In genomic region chr7:120992272-120993010, GRCh38 we compare ENCODE assay signal across 2 cellular contexts.
TF ChIP-seq lines count a peak whose summit lies in the region.

No MANE protein-coding gene starts in this region.

TF ChIP-seq in IMR-90, 13 proteins besides CTCF, POLR2A, EP300 and RAD21:
- no peak for TF ChIP-seq CHD1 (IDR thresholded peaks at IDR 0.05; ENCODE audit: low read depth, low read length)
- TF ChIP-seq USF2 (IDR thresholded peaks at IDR 0.05; ENCODE audit: low read depth, low read length), result no peak
- TF ChIP-seq RCOR1 (IDR thresholded peaks at IDR 0.05; ENCODE audit: insufficient replicate concordance, low read length), result no peak
- TF ChIP-seq CEBPB (IDR thresholded peaks at IDR 0.05; ENCODE audit: low read depth, low read length), result no peak
- TF ChIP-seq MAZ (IDR thresholded peaks at IDR 0.05; ENCODE audit: borderline replicate concordance, low read depth, low read length), result no peak
- TF ChIP-seq BHLHE40 (IDR thresholded peaks at IDR 0.05; ENCODE audit: low read depth, low read length), result no peak
- no peak for TF ChIP-seq NFE2L2 (IDR thresholded peaks at IDR 0.05; ENCODE audit: low read depth, low read length)
- no peak for TF ChIP-seq MXI1 (IDR thresholded peaks at IDR 0.05; ENCODE audit: borderline replicate concordance, low read depth, low read length)
- TF ChIP-seq MAFK (IDR thresholded peaks at IDR 0.05; ENCODE audit: low read depth, low read length), result no peak
- TF ChIP-seq ELK1 (IDR thresholded peaks at IDR 0.05; ENCODE audit: borderline replicate concordance, low read depth, low read length), result no peak
- TF ChIP-seq FOS (IDR thresholded peaks at IDR 0.05; ENCODE audit: low read depth, low read length), result no peak
- no peak for TF ChIP-seq RFX5 (IDR thresholded peaks at IDR 0.05; ENCODE audit: low read depth, low read length)
- no peak for TF ChIP-seq SMC3 (IDR thresholded peaks at IDR 0.05; ENCODE audit: low read depth, low read length)
TF ChIP-seq in IMR-90: peak in this region for 0.

TF ChIP-seq in K562, 482 proteins besides CTCF, POLR2A, EP300 and RAD21 (continues in another document):
- TF ChIP-seq ZFPM2 (CRISPR knock-in tag; IDR thresholded peaks at IDR 0.05) (no peak), KHSRP (IDR thresholded peaks at IDR 0.05) (peak; percentile 27; the same call in 1 of the 2 replicates), E2F4 (CRISPR knock-in tag; IDR thresholded peaks at IDR 0.05; ENCODE audit: low read depth) (no peak), ETV5 (CRISPR knock-in tag; IDR thresholded peaks at IDR 0.05; ENCODE audit: low read depth) (no peak), ETV6 (IDR thresholded peaks at IDR 0.05; ENCODE audit: borderline replicate concordance in 1 of 2, low read depth in 2 of 2, low read length in 1 of 2) (no peak), ETV6 (CRISPR knock-in tag; IDR thresholded peaks at IDR 0.05; ENCODE audit: borderline replicate concordance) (no peak), HDAC8 (tag; IDR thresholded peaks at IDR 0.05) (no peak), SMAD3 (CRISPR knock-in tag; conservative IDR thresholded peaks at IDR 0.05) (no peak), ELF2 (CRISPR knock-in tag; IDR thresholded peaks at IDR 0.05) (0 out of 2 replicates have a peak, but pooled peaks have one; percentile 56), TEAD4 (IDR thresholded peaks at IDR 0.05; ENCODE audit: low read length) (peak; percentile 8; the same call in 1 of the 2 replicates), TEAD4 (CRISPR knock-in tag; IDR thresholded peaks at IDR 0.05; ENCODE audit: borderline replicate concordance) (no peak), KLF16 (IDR thresholded peaks at IDR 0.05) (no peak), USF2 (CRISPR knock-in tag; IDR thresholded peaks at IDR 0.05) (no peak), EHMT2 (IDR thresholded peaks at IDR 0.05) (no peak), ZFP1 (CRISPR knock-in tag; IDR thresholded peaks at IDR 0.05) (0 out of 2 replicates have a peak, but pooled peaks have one; percentile 15), NKRF (IDR thresholded peaks at IDR 0.05; ENCODE audit: borderline replicate concordance) (no peak), ZBTB7A (IDR thresholded peaks at IDR 0.05; ENCODE audit: borderline replicate concordance, control insufficient read depth, low read depth, low read length) (no peak), NR3C1 (CRISPR knock-in tag; IDR thresholded peaks at IDR 0.05) (no peak), HMGN3 (IDR thresholded peaks at IDR 0.05; ENCODE audit: borderline replicate concordance, extremely low read depth, insufficient read length, low read depth, low read length) (no peak), SNAPC5 (CRISPR knock-in tag; IDR thresholded peaks at IDR 0.05) (no peak), DNMT1 (IDR thresholded peaks at IDR 0.05) (0 out of 2 replicates have a peak, but pooled peaks have one; percentile 25), ZNF507 (tag; conservative IDR thresholded peaks at IDR 0.05) (peak; percentile 19; the same call in 1 of the 2 replicates), KDM2B (CRISPR knock-in tag; IDR thresholded peaks at IDR 0.05) (no peak), RUNX1 (IDR thresholded peaks at IDR 0.05; ENCODE audit: low read depth) (no peak), CHD7 (IDR thresholded peaks at IDR 0.05; ENCODE audit: low read depth, low read length) (no peak), MNT (conservative IDR thresholded peaks at IDR 0.05) (peak in 1 of 2 experiments; percentile 5; a peak in 1 of 4 replicates), GATA2 (CRISPR knock-in tag; IDR thresholded peaks at IDR 0.05) (no peak), TARDBP (IDR thresholded peaks at IDR 0.05) (no peak), ZNF253 (CRISPR knock-in tag; conservative IDR thresholded peaks at IDR 0.05) (no peak), SIRT6 (IDR thresholded peaks at IDR 0.05; ENCODE audit: low read depth, low read length) (no peak), IRF2 (CRISPR knock-in tag; IDR thresholded peaks at IDR 0.05) (no peak), CHD1 (IDR thresholded peaks at IDR 0.05; ENCODE audit: low read length) (peak; percentile 11), SFPQ (IDR thresholded peaks at IDR 0.05; ENCODE audit: low read depth, low read length) (no peak), JUNB (CRISPR knock-in tag; conservative IDR thresholded peaks at IDR 0.05) (no peak), POLR3A (IDR thresholded peaks at IDR 0.05; ENCODE audit: borderline replicate concordance, extremely low read depth, insufficient read depth, insufficient read length) (no peak), ZNF134 (CRISPR knock-in tag; conservative IDR thresholded peaks at IDR 0.05) (no peak), ZNF717 (CRISPR knock-in tag; IDR thresholded peaks at IDR 0.05) (no peak), ZNF174 (CRISPR knock-in tag; IDR thresholded peaks at IDR 0.05) (no peak), FOSL1 (tag; conservative IDR thresholded peaks at IDR 0.05) (no peak)
